ENCODE assay signal across 8 cellular contexts in genomic region chr20:52105045-52105572, GRCh38.
DNase-seq lines count a peak whose midpoint lies in the region; ATAC-seq and TF ChIP-seq lines count a peak whose summit lies in the region.

No MANE protein-coding gene starts in this region.

- intact Hi-C loops in vagina (cut with DNase I), result loop anchor here (5.0 kb wide), 2 partner anchors 348 to 797 kb away; no protein-coding TSS in a partner anchor

- no peaks in the 10 kb centered on the region for H4K20me1 ChIP-seq in BLaER1 treated with 17β-estradiol and CSF1 and Interleukin-3, amounts not matched to agents 10 nM and 100 nM

- DNase-seq in NCI-H2171 treated with DMSO at 0.1 percent for 48 hours (lab: John Stamatoyannopoulos, UW) (peak; percentile 79), ecto neural progenitor cell (ENCODE audit: low spot score) (peak; percentile 73), mesenteric fat pad (ENCODE audit: low spot score) (peak; percentile 87), vagina (ENCODE audit: extremely low spot score in 2 of 2) (no peak), COLO829 (ENCODE audit: low spot score) (no peak), GF-D8 (lab: John Stamatoyannopoulos, UW) (no peak)

- TF ChIP-seq CTCF in vagina (IDR thresholded peaks at IDR 0.05), result no peak

- peak overlapping the region in 6 of 11 experiments; percentile 75 to 84 (median 80); a peak in 9 of 22 replicates for H3K27ac ChIP-seq in BLaER1 treated with 17β-estradiol and CSF1 and Interleukin-3, amounts not matched to agents 10 nM and 100 nM
- no peak overlapping the region for H3K27ac ChIP-seq in vagina

- peaks cover 25 to 43% (median 35%) of the 10 kb centered on the region in 10 experiments for H3K4me1 ChIP-seq in BLaER1 treated with 17β-estradiol and CSF1 and Interleukin-3, amounts not matched to agents 10 nM and 100 nM
- peaks cover 26% of the 10 kb centered on the region for H3K4me1 ChIP-seq in vagina

- peak overlapping the region in 5 of 11 experiments; percentile 35 to 71 (median 67); a peak in 4 of 22 replicates for H3K9ac ChIP-seq in BLaER1 treated with 17β-estradiol and CSF1 and Interleukin-3, amounts not matched to agents 10 nM and 100 nM

- H3K27me3 ChIP-seq in BLaER1 treated with 17β-estradiol and CSF1 and Interleukin-3, amounts not matched to agents 10 nM and 100 nM, result no peaks in the 10 kb centered on the region
- peaks cover 6% of the 10 kb centered on the region for H3K27me3 ChIP-seq in vagina

- no peak for TF ChIP-seq POLR2A in vagina (IDR thresholded peaks at IDR 0.05)

- H3K4me3 ChIP-seq in BLaER1 treated with 17β-estradiol and CSF1 and Interleukin-3, amounts not matched to agents 10 nM and 100 nM, result peak overlapping the region in 3 of 10 experiments; percentile 58 to 70 (median 59); a peak in 2 of 20 replicates
- H3K4me3 ChIP-seq in vagina, result peak overlapping the region; percentile 31 to 43

- H3K4me2 ChIP-seq in BLaER1 treated with 17β-estradiol and CSF1 and Interleukin-3, amounts not matched to agents 10 nM and 100 nM, result peak overlapping the region; percentile 85 to 99 (median 96)

- no peaks in the 10 kb centered on the region for H3K36me3 ChIP-seq in BLaER1 treated with 17β-estradiol and CSF1 and Interleukin-3, amounts not matched to agents 10 nM and 100 nM
- H3K36me3 ChIP-seq in vagina, result no peaks in the 10 kb centered on the region

- ATAC-seq in GM18858 (IDR thresholded peaks at IDR 0.05; ENCODE audit: unreplicated experiment), result no peak

- H3K9me3 ChIP-seq in BLaER1 treated with 17β-estradiol and CSF1 and Interleukin-3, amounts not matched to agents 10 nM and 100 nM (replicated peaks in 1 of 11), result peaks cover 0 to 17% (median 8%) of the 10 kb centered on the region in 11 experiments; a peak in 10 of 22 replicates
- no peaks in the 10 kb centered on the region for H3K9me3 ChIP-seq in vagina

Comparison
In these comparisons a context has a peak if more than half of its experiments do, and no peak if none do; other contexts are left out.
1. DNase-seq: peak in NCI-H2171 treated with DMSO at 0.1 percent for 48 hours (single experiment), ecto neural progenitor cell (single experiment) and mesenteric fat pad (single experiment); none in vagina (0 of 2), COLO829 (single experiment) and GF-D8 (single experiment).